10 cellular contexts compared by ENCODE assay signal in genomic region chr4:134024251-134024650, GRCh38.
DNase-seq lines count a peak whose midpoint lies in the region; ATAC-seq and TF ChIP-seq lines count a peak whose summit lies in the region.
"Had no signal": no experiment of that assay in that cellular context is flagged by ENCODE, and none has a peak within 500 bp of the region (broad histone marks: within the 10 kb centered on the region; RNA-seq: fewer than 3 reads in every experiment).

No MANE protein-coding gene starts in this region.

- no peak overlapping the region for H3K27ac Mint-ChIP-seq in neural crest cell (ENCODE audit: unreplicated experiment)
- H3K27ac Mint-ChIP-seq in activated T-cell treated with anti-CD3 and anti-CD28 coated beads, Interleukin-2, amount 50 U/mL, for 24 hours, result no peak overlapping the region

- H3K27me3 Mint-ChIP-seq in neural crest cell (ENCODE audit: low read depth), result no peaks in the 10 kb centered on the region
- H3K27me3 Mint-ChIP-seq in activated T-cell treated with anti-CD3 and anti-CD28 coated beads, Interleukin-2, amount 50 U/mL, for 24 hours, result no peaks in the 10 kb centered on the region

- H3K4me3 ChIP-seq in brain microvascular endothelial cell (ENCODE audit: low read depth, low read length), result no peak overlapping the region
- H3K4me3 ChIP-seq: upper lobe of left lung had no signal

- H3K4me1 Mint-ChIP-seq in neural crest cell, result peaks cover 4% of the 10 kb centered on the region
- H3K4me1 Mint-ChIP-seq in activated T-cell treated with anti-CD3 and anti-CD28 coated beads, Interleukin-2, amount 50 U/mL, for 24 hours (ENCODE audit: low read depth), result no peaks in the 10 kb centered on the region

- DNase-seq in NCI-H1092 treated with DMSO at 0.1 percent for 48 hours (lab: John Stamatoyannopoulos, UW) (peak; percentile 26), NCI-H1092 (lab: John Stamatoyannopoulos, UW) (no peak), NAMALWA (ENCODE audit: low spot score) (peak; percentile 38), brain microvascular endothelial cell (no peak), neural crest cell (ENCODE audit: low read depth, low spot score) (no peak), AG08395 (ENCODE audit: low spot score) (no peak)
- no peak for DNase-seq in activated T-cell treated with anti-CD3 and anti-CD28 coated beads, Interleukin-2, amount 50 U/mL, for 24 hours
- DNase-seq: stimulated activated CD4-positive, alpha-beta T cell treated with anti-CD3 and anti-CD28 coated beads, Interleukin-2, amount 100 ng/mL, for 24 hours; upper lobe of left lung had no signal

- H3K36me3 ChIP-seq in brain microvascular endothelial cell (replicated peaks), result no peaks in the 10 kb centered on the region
- H3K36me3 ChIP-seq: upper lobe of left lung had no signal

- H3K4me3 Mint-ChIP-seq in neural crest cell, result no peak overlapping the region
- no peak overlapping the region for H3K4me3 Mint-ChIP-seq in activated T-cell treated with anti-CD3 and anti-CD28 coated beads, Interleukin-2, amount 50 U/mL, for 24 hours

- no peak overlapping the region for H3K27ac ChIP-seq in brain microvascular endothelial cell
- H3K27ac ChIP-seq: upper lobe of left lung had no signal

- no peaks in the 10 kb centered on the region for H3K36me3 Mint-ChIP-seq in neural crest cell (ENCODE audit: low read depth)
- no peaks in the 10 kb centered on the region for H3K36me3 Mint-ChIP-seq in activated T-cell treated with anti-CD3 and anti-CD28 coated beads, Interleukin-2, amount 50 U/mL, for 24 hours (ENCODE audit: low read depth)

- H3K27me3 ChIP-seq in brain microvascular endothelial cell (replicated peaks), result no peaks in the 10 kb centered on the region
- H3K27me3 ChIP-seq: upper lobe of left lung had no signal

- no peaks in the 10 kb centered on the region for H3K9me3 Mint-ChIP-seq in neural crest cell
- H3K9me3 Mint-ChIP-seq in activated T-cell treated with anti-CD3 and anti-CD28 coated beads, Interleukin-2, amount 50 U/mL, for 24 hours, result peaks cover 10% of the 10 kb centered on the region

- no peak for ATAC-seq in GM18498 (IDR thresholded peaks at IDR 0.05; ENCODE audit: unreplicated experiment)

- TF ChIP-seq CTCF in brain microvascular endothelial cell (IDR thresholded peaks at IDR 0.05; ENCODE audit: low read depth, low read length, missing control alignments) (peak; percentile 59), neural crest cell (conservative IDR thresholded peaks at IDR 0.05) (peak; percentile 52)

- in situ Hi-C loops in brain microvascular endothelial cell (cut with HindIII; ENCODE audit: low pct_ligation_motif_present, low sequenced_read_pairs), result no loop called here

Comparison
In these comparisons a context has a peak if more than half of its experiments do, and no peak if none do; other contexts are left out.
1. DNase-seq: peak in NCI-H1092 treated with DMSO at 0.1 percent for 48 hours (single experiment) and NAMALWA (single experiment); none in NCI-H1092 (single experiment), brain microvascular endothelial cell (single experiment), neural crest cell (single experiment), AG08395 (single experiment) and activated T-cell treated with anti-CD3 and anti-CD28 coated beads, Interleukin-2, amount 50 U/mL, for 24 hours (single experiment).